In the genomic region with DNA sequence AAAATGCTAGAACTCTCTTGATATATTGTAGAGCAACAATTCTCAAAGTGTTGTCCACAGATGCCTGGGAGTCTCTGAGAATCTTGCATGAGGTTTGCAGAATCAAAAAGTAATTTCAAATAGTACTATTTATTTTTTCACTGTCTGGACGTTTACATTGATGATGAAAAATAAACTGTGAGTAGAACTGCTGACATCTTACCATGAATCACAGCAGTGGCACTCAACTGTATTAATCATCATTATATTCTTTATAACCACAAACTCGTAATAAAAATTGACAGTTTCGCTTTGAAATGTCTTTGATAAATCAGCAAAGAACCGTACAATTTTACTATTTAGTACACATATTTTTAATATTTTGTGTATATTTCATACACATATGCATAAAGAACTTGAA, we compare ENCODE assay signal across 19 cellular contexts.
A peak's percentile ranks its signal among the peaks of the same experiment; 100 is the strongest.
DNase-seq lines count a peak whose midpoint lies in the region; ATAC-seq and TF ChIP-seq lines count a peak whose summit lies in the region.
"Had no signal": no experiment of that assay in that cellular context is flagged by ENCODE, and none has a peak within 500 bp of the region (broad histone marks: within the 10 kb centered on the region; RNA-seq: fewer than 3 reads in every experiment).

No MANE protein-coding gene starts in this region.

- H3K4me3 ChIP-seq in breast epithelium (no peak overlapping the region), choroid plexus epithelial cell (ENCODE audit: low read depth, low read length) (no peak overlapping the region), hepatocyte (no peak overlapping the region)
- H3K4me3 ChIP-seq: SJSA1 had no signal

- H3K36me3 Mint-ChIP-seq in MCF 10A (ENCODE audit: insufficient read depth, unreplicated experiment) (no peaks in the 10 kb centered on the region), WTC11 (0 out of 2 replicates have a peak, but pooled peaks cover 3% of the 10 kb centered on the region)

- no peak for ATAC-seq in WTC11
- ATAC-seq in omental fat pad (ENCODE audit: low FRiP score) = no peak

- H3K4me3 Mint-ChIP-seq in MCF 10A (ENCODE audit: unreplicated experiment) (no peak overlapping the region), WTC11 (no peak overlapping the region)

- no peak for TF ChIP-seq POLR2A in breast epithelium (IDR thresholded peaks at IDR 0.05)

- H3K27ac ChIP-seq in breast epithelium (no peak overlapping the region), RWPE1 (no peak overlapping the region), hepatocyte (no peak overlapping the region)
- H3K27ac ChIP-seq: 22Rv1, C4-2B had no signal

- H2AFZ ChIP-seq in hepatocyte = no peak overlapping the region

- H3K4me1 ChIP-seq in breast epithelium = no peaks in the 10 kb centered on the region
- no peaks in the 10 kb centered on the region for H3K4me1 ChIP-seq in hepatocyte (ENCODE audit: insufficient read depth)

- no peak for TF ChIP-seq CTCF in MCF 10A (IDR thresholded peaks at IDR 0.05; ENCODE audit: unreplicated experiment)
- TF ChIP-seq CTCF in breast epithelium (IDR thresholded peaks at IDR 0.05) = no peak
- no peak for TF ChIP-seq CTCF in RWPE1 (conservative IDR thresholded peaks at IDR 0.05; ENCODE audit: low read depth)
- no peak for TF ChIP-seq CTCF in choroid plexus epithelial cell (conservative IDR thresholded peaks at IDR 0.05; ENCODE audit: low read depth, low read length)
- TF ChIP-seq CTCF in WTC11 (IDR thresholded peaks at IDR 0.05) = no peak
- TF ChIP-seq CTCF in hepatocyte (IDR thresholded peaks at IDR 0.05; ENCODE audit: poor library complexity) = no peak
- no peak for TF ChIP-seq CTCF in omental fat pad (IDR thresholded peaks at IDR 0.05)

- H4K20me1 ChIP-seq in hepatocyte (ENCODE audit: insufficient read depth, poor library complexity, severe bottlenecking) = no peaks in the 10 kb centered on the region

- WGBS in hepatocyte (ENCODE audit: low lambda C conversion rate, missing lambda C conversion rate) = 80% methylated on average over 4 of the region's 4 CpGs

- CTCF ChIA-PET in MCF 10A (lab: Yijun Ruan, JAX) = no interaction called here
- CTCF ChIA-PET in RWPE1 (lab: Yijun Ruan, JAX) = no interaction called here
- CTCF ChIA-PET in WTC11 (lab: Charles Lee) = no interaction called here

- H3K79me2 ChIP-seq in hepatocyte = no peaks in the 10 kb centered on the region

- H3K27me3 Mint-ChIP-seq in MCF 10A (ENCODE audit: insufficient read depth, unreplicated experiment) (no peaks in the 10 kb centered on the region), WTC11 (ENCODE audit: low read depth) (no peaks in the 10 kb centered on the region)

- BruUV-seq in MCF 10A (replicated peaks; lab: Mats Ljungman, UMichigan) = no TSS peak

- DNase-seq in MCF 10A (ENCODE audit: unreplicated experiment) = peak; percentile 36
- DNase-seq in breast epithelium (ENCODE audit: low spot score in 2 of 2) = no peak
- peak; percentile 44 for DNase-seq in RWPE1 (ENCODE audit: low spot score)
- peak; percentile 37 for DNase-seq in choroid plexus epithelial cell (ENCODE audit: low read depth)
- DNase-seq in WTC11 (ENCODE audit: low spot score) = no peak
- DNase-seq in hepatocyte (ENCODE audit: low spot score) = no peak
- DNase-seq in activated CD8-positive, alpha-beta memory T cell treated with anti-CD3 and anti-CD28 coated beads, Interleukin-2, amount 50 U/mL, for 48 hours = no peak
- DNase-seq in omental fat pad (ENCODE audit: low spot score) = no peak
- DNase-seq: GOT3, Kasumi-1, MM.1S, NCI-H1048, NCI-H1417 treated with DMSO at 0.1 percent for 48 hours, NCI-H187, NCI-H446, NCI-H526 had no signal

- H3K27me3 ChIP-seq in breast epithelium (no peaks in the 10 kb centered on the region), hepatocyte (no peaks in the 10 kb centered on the region)
- H3K27me3 ChIP-seq: SJSA1 had no signal

- H3K9me3 Mint-ChIP-seq in MCF 10A (ENCODE audit: unreplicated experiment) (no peaks in the 10 kb centered on the region), WTC11 (peaks cover 12% of the 10 kb centered on the region)

- no peaks in the 10 kb centered on the region for H3K9me2 ChIP-seq in hepatocyte (replicated peaks; ENCODE audit: insufficient read depth)

- H3K36me3 ChIP-seq in breast epithelium = no peaks in the 10 kb centered on the region
- H3K36me3 ChIP-seq in hepatocyte (replicated peaks; ENCODE audit: insufficient read depth, low read depth) = no peaks in the 10 kb centered on the region
- H3K36me3 ChIP-seq: SJSA1 had no signal

- POLR2A ChIA-PET in MCF 10A (lab: Yijun Ruan, JAX) (no interaction called here), RWPE1 (lab: Yijun Ruan, JAX; ENCODE audit: low non-redundant PET) (no interaction called here), WTC11 (lab: Charles Lee) (no interaction called here)

- H3K4me2 ChIP-seq in hepatocyte = no peak overlapping the region

- H3K9me3 ChIP-seq in breast epithelium (no peaks in the 10 kb centered on the region), hepatocyte (ENCODE audit: low read depth) (no peaks in the 10 kb centered on the region)
- H3K9me3 ChIP-seq: SJSA1 had no signal

- H3K27ac Mint-ChIP-seq in MCF 10A (ENCODE audit: low read depth, unreplicated experiment) (peak overlapping the region; percentile 61), WTC11 (no peak overlapping the region)

- intact Hi-C loops in MCF 10A (cut with micrococcal nuclease) = no loop called here
- intact Hi-C loops in breast epithelium (cut with DNase I; ENCODE audit: low total_unique reads) = no loop called here

- H3K4me1 Mint-ChIP-seq in MCF 10A (ENCODE audit: insufficient read depth, unreplicated experiment) = peaks cover 21% of the 10 kb centered on the region
- H3K4me1 Mint-ChIP-seq in WTC11 = peaks cover 15% of the 10 kb centered on the region

TF ChIP-seq in WTC11, 78 proteins besides CTCF, POLR2A, EP300 and RAD21 (continues in another document):
- TF ChIP-seq, protein P1, sequence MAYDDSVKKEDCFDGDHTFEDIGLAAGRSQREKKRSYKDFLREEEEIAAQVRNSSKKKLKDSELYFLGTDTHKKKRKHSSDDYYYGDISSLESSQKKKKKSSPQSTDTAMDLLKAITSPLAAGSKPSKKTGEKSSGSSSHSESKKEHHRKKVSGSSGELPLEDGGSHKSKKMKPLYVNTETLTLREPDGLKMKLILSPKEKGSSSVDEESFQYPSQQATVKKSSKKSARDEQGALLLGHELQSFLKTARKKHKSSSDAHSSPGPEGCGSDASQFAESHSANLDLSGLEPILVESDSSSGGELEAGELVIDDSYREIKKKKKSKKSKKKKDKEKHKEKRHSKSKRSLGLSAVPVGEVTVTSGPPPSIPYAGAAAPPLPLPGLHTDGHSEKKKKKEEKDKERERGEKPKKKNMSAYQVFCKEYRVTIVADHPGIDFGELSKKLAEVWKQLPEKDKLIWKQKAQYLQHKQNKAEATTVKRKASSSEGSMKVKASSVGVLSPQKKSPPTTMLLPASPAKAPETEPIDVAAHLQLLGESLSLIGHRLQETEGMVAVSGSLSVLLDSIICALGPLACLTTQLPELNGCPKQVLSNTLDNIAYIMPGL (CRISPR knock-in tag; IDR thresholded peaks at IDR 0.05) = no peak
- no peak for TF ChIP-seq OVOL2 (CRISPR knock-in tag; IDR thresholded peaks at IDR 0.05; ENCODE audit: borderline replicate concordance)
- no peak for TF ChIP-seq SP1 (CRISPR knock-in tag; conservative IDR thresholded peaks at IDR 0.05)
- TF ChIP-seq ZNF263 (CRISPR knock-in tag; IDR thresholded peaks at IDR 0.05; ENCODE audit: low read depth) = no peak
- TF ChIP-seq CBFB (CRISPR knock-in tag; IDR thresholded peaks at IDR 0.05; ENCODE audit: low read depth) = no peak
- TF ChIP-seq, protein P2, sequence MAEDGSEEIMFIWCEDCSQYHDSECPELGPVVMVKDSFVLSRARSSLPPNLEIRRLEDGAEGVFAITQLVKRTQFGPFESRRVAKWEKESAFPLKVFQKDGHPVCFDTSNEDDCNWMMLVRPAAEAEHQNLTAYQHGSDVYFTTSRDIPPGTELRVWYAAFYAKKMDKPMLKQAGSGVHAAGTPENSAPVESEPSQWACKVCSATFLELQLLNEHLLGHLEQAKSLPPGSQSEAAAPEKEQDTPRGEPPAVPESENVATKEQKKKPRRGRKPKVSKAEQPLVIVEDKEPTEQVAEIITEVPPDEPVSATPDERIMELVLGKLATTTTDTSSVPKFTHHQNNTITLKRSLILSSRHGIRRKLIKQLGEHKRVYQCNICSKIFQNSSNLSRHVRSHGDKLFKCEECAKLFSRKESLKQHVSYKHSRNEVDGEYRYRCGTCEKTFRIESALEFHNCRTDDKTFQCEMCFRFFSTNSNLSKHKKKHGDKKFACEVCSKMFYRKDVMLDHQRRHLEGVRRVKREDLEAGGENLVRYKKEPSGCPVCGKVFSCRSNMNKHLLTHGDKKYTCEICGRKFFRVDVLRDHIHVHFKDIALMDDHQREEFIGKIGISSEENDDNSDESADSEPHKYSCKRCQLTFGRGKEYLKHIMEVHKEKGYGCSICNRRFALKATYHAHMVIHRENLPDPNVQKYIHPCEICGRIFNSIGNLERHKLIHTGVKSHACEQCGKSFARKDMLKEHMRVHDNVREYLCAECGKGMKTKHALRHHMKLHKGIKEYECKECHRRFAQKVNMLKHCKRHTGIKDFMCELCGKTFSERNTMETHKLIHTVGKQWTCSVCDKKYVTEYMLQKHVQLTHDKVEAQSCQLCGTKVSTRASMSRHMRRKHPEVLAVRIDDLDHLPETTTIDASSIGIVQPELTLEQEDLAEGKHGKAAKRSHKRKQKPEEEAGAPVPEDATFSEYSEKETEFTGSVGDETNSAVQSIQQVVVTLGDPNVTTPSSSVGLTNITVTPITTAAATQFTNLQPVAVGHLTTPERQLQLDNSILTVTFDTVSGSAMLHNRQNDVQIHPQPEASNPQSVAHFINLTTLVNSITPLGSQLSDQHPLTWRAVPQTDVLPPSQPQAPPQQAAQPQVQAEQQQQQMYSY (CRISPR knock-in tag; IDR thresholded peaks at IDR 0.05) = no peak
- TF ChIP-seq, protein P3, sequence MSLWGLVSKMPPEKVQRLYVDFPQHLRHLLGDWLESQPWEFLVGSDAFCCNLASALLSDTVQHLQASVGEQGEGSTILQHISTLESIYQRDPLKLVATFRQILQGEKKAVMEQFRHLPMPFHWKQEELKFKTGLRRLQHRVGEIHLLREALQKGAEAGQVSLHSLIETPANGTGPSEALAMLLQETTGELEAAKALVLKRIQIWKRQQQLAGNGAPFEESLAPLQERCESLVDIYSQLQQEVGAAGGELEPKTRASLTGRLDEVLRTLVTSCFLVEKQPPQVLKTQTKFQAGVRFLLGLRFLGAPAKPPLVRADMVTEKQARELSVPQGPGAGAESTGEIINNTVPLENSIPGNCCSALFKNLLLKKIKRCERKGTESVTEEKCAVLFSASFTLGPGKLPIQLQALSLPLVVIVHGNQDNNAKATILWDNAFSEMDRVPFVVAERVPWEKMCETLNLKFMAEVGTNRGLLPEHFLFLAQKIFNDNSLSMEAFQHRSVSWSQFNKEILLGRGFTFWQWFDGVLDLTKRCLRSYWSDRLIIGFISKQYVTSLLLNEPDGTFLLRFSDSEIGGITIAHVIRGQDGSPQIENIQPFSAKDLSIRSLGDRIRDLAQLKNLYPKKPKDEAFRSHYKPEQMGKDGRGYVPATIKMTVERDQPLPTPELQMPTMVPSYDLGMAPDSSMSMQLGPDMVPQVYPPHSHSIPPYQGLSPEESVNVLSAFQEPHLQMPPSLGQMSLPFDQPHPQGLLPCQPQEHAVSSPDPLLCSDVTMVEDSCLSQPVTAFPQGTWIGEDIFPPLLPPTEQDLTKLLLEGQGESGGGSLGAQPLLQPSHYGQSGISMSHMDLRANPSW (CRISPR knock-in tag; conservative IDR thresholded peaks at IDR 0.05; ENCODE audit: low read depth) = no peak

Comparison
In these comparisons a context has a peak if more than half of its experiments do, and no peak if none do; other contexts are left out.
1. DNase-seq: peak in MCF 10A (single experiment), RWPE1 (single experiment) and choroid plexus epithelial cell (single experiment); none in breast epithelium (0 of 2), WTC11 (single experiment), hepatocyte (single experiment), activated CD8-positive, alpha-beta memory T cell treated with anti-CD3 and anti-CD28 coated beads, Interleukin-2, amount 50 U/mL, for 48 hours (single experiment) and omental fat pad (single experiment).